Comparison of ENCODE assay signal across 13 cellular contexts in the genomic region with DNA sequence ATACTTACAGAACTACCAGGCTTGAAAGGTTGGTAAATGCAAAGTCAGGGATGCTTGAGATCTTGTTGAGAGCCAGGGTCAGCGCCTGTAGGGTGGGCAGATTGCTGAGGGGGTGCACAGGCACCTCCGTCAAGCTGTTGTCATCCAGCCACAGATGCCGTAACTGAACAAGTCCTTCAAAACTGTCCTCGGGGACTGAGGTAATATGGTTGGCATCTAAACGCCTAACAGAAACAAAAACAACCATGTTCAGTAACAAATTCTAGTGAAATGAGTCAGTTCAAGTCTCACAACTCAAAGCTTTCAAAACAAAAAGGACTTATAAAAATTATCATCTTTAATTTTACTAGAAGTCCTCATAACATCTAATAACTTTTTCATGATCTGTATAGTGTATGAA. TPM values are rescaled to one million over a fixed set of nuclear protein-coding genes. Genes with fewer than 3 reads are reported as not detected.
A peak's percentile ranks its signal among the peaks of the same experiment; 100 is the strongest.
DNase-seq lines count a peak whose midpoint lies in the region; ATAC-seq and TF ChIP-seq lines count a peak whose summit lies in the region.
"Had no signal": no experiment of that assay in that cellular context is flagged by ENCODE, and none has a peak within 500 bp of the region (broad histone marks: within the 10 kb centered on the region; RNA-seq: fewer than 3 reads in every experiment).

No MANE protein-coding gene starts in this region.

- no peak overlapping the region for H2BK120ac ChIP-seq in mesenchymal stem cell (ENCODE audit: low read depth, low read length)

- peak overlapping the region; percentile 72 for H3K9ac ChIP-seq in mesenchymal stem cell (ENCODE audit: low read length)

- no peak overlapping the region for H2BK5ac ChIP-seq in mesenchymal stem cell (ENCODE audit: low read depth, low read length, poor library complexity, severe bottlenecking)

- WGBS in mesenchymal stem cell, result 6% methylated on average over 5 of the region's 5 CpGs

- no peak for TF ChIP-seq CTCF in coronary artery (IDR thresholded peaks at IDR 0.05)

- no peak overlapping the region for H3K4ac ChIP-seq in mesenchymal stem cell (ENCODE audit: low read depth in 1 of 2, low read length in 2 of 2)

- DNase-seq in AG08395 (ENCODE audit: low spot score) (peak; percentile 78), M059J (ENCODE audit: low read depth) (peak; percentile 91), coronary artery (ENCODE audit: low spot score) (peak; percentile 78), mesenchymal stem cell (peak; percentile 76), NCI-H1105 treated with DMSO at 0.1 percent for 48 hours (lab: John Stamatoyannopoulos, UW) (no peak)
- DNase-seq in activated T-cell treated with anti-CD3 and anti-CD28 coated beads, Interleukin-2, amount 50 U/mL, for 1 hour, result no peak
- DNase-seq: CD8-positive, alpha-beta T cell; head of caudate nucleus; MM.1S; naive B cell; stimulated activated CD4-positive, alpha-beta T cell treated with anti-CD3 and anti-CD28 coated beads, Interleukin-15, amount 100 ng/mL, for 24 hours had no signal

- peak overlapping the region; percentile 60 for H4K8ac ChIP-seq in mesenchymal stem cell (ENCODE audit: low read length)

- H3K4me3 ChIP-seq in coronary artery, result peak overlapping the region; percentile 56
- peak overlapping the region in 1 of 2 experiments; percentile 43 for H3K4me3 ChIP-seq in mesenchymal stem cell (ENCODE audit: insufficient read depth in 1 of 2, low read depth in 1 of 2, low read length in 2 of 2)

- no peaks in the 10 kb centered on the region for H3K27me3 ChIP-seq in mesenchymal stem cell (ENCODE audit: control insufficient read depth in 1 of 2, insufficient read depth in 1 of 2, low read length in 2 of 2)

- H3K36me3 ChIP-seq in mesenchymal stem cell (ENCODE audit: control insufficient read depth in 1 of 2, insufficient read depth in 2 of 2, low read depth in 1 of 2, low read length in 2 of 2), result peaks cover 4 to 32% of the 10 kb centered on the region in 2 experiments

- no peak overlapping the region for H2BK15ac ChIP-seq in mesenchymal stem cell (ENCODE audit: low read depth, poor library complexity, severe bottlenecking)

- no peak overlapping the region for H2AK5ac ChIP-seq in mesenchymal stem cell (ENCODE audit: low read length, severe bottlenecking)

- no peak overlapping the region for H4K91ac ChIP-seq in mesenchymal stem cell (ENCODE audit: low read length)

- H3K4me2 ChIP-seq in mesenchymal stem cell (ENCODE audit: low read length, poor library complexity, severe bottlenecking), result peak overlapping the region; percentile 46

- H3K14ac ChIP-seq in mesenchymal stem cell (ENCODE audit: low read length in 2 of 2), result no peak overlapping the region

- no peak overlapping the region for H2AFZ ChIP-seq in mesenchymal stem cell (ENCODE audit: low read depth, low read length)

- no peaks in the 10 kb centered on the region for H3K9me3 ChIP-seq in mesenchymal stem cell (ENCODE audit: control insufficient read depth, low read length)

- no peak overlapping the region for H3K18ac ChIP-seq in mesenchymal stem cell (ENCODE audit: low read depth in 1 of 2, low read length in 2 of 2)

- peak overlapping the region; percentile 57 for H3K27ac ChIP-seq in coronary artery
- peak overlapping the region; percentile 53 for H3K27ac ChIP-seq in mesenchymal stem cell (ENCODE audit: low read length, poor library complexity, severe bottlenecking)

- no peak overlapping the region for H2BK12ac ChIP-seq in mesenchymal stem cell (ENCODE audit: low read length in 2 of 2)

- H3K79me1 ChIP-seq in mesenchymal stem cell (replicated peaks; ENCODE audit: low read length, poor library complexity, severe bottlenecking), result peaks cover 10% of the 10 kb centered on the region

- ATAC-seq in HG02571 (IDR thresholded peaks at IDR 0.05; ENCODE audit: unreplicated experiment), result no peak
- no peak for ATAC-seq in HG02642 (IDR thresholded peaks at IDR 0.05; ENCODE audit: poor library complexity, unreplicated experiment)
- ATAC-seq: CD8-positive, alpha-beta T cell had no signal

- peaks cover 5% of the 10 kb centered on the region for H3K4me1 ChIP-seq in mesenchymal stem cell (ENCODE audit: control insufficient read depth, insufficient read depth, low read depth, low read length)

- no peak overlapping the region for H3K23ac ChIP-seq in mesenchymal stem cell (ENCODE audit: low read length in 2 of 2)

RNA-seq across cellular contexts. Expression of a gene that starts 22.2 kb away (rescaled TPM):
- total RNA-seq in M059J (2014; rRNA removed; shearing (Covaris generic)), result 15.3 and 23.5 TPM in 2 replicates
- polyA plus RNA-seq in mesenchymal stem cell (2013, experiment 1 of 2), result 10.2 TPM
- polyA plus RNA-seq in mesenchymal stem cell (2013, experiment 2 of 2), result 11.4 TPM

Comparison
In these comparisons a context has a peak if more than half of its experiments do, and no peak if none do; other contexts are left out.
1. DNase-seq: peak in AG08395 (single experiment), M059J (single experiment), coronary artery (single experiment) and mesenchymal stem cell (single experiment); none in NCI-H1105 treated with DMSO at 0.1 percent for 48 hours (single experiment) and activated T-cell treated with anti-CD3 and anti-CD28 coated beads, Interleukin-2, amount 50 U/mL, for 1 hour (single experiment).